ENCODE assay signal across 22 cellular contexts in genomic region chr3:31765856-31766255, GRCh38.
"Had no signal": no experiment of that assay in that cellular context is flagged by ENCODE, and none has a peak within 500 bp of the region (broad histone marks: within the 10 kb centered on the region; RNA-seq: fewer than 3 reads in every experiment).

No MANE protein-coding gene starts in this region.

- ATAC-seq: activated T-cell treated with anti-CD3 and anti-CD28 coated beads, Interleukin-2, amount 50 U/mL, for 72 hours; left lung; psoas muscle had no signal

- H3K27ac Mint-ChIP-seq: activated CD4-positive, alpha-beta T cell treated with anti-CD3 and anti-CD28 coated beads, Interleukin-2, amount 10 ng/mL, durations not matched to agents 7 days and 5 days; activated naive CD8-positive, alpha-beta T cell had no signal

- H3K4me3 Mint-ChIP-seq: activated CD4-positive, alpha-beta T cell treated with anti-CD3 and anti-CD28 coated beads, Interleukin-2, amount 10 ng/mL, durations not matched to agents 7 days and 5 days; activated naive CD8-positive, alpha-beta T cell; activated T-cell treated with anti-CD3 and anti-CD28 coated beads, Interleukin-2, amount 50 U/mL, for 72 hours; central memory CD8-positive, alpha-beta T cell; neural crest cell had no signal

- H3K27me3 Mint-ChIP-seq: activated CD4-positive, alpha-beta T cell treated with anti-CD3 and anti-CD28 coated beads, Interleukin-2, amount 10 ng/mL, durations not matched to agents 7 days and 5 days; activated naive CD8-positive, alpha-beta T cell had no signal

- H3K9me3 Mint-ChIP-seq: activated CD4-positive, alpha-beta T cell treated with anti-CD3 and anti-CD28 coated beads, Interleukin-2, amount 10 ng/mL, durations not matched to agents 7 days and 5 days; activated T-cell treated with anti-CD3 and anti-CD28 coated beads, Interleukin-2, amount 50 U/mL, for 72 hours; central memory CD8-positive, alpha-beta T cell; neural crest cell had no signal

- DNase-seq: activated CD4-positive, alpha-beta T cell treated with anti-CD3 and anti-CD28 coated beads, Interleukin-2, amount 10 ng/mL, durations not matched to agents 7 days and 5 days; activated CD4-positive, CD25-positive, alpha-beta regulatory T cell treated with anti-CD3 and anti-CD28 coated beads, Interleukin-2, amount 50 U/mL, for 72 hours; activated effector memory CD4-positive, alpha-beta T cell treated with Interleukin-2 at 50 U/mL for 16 hours; activated naive CD4-positive, alpha-beta T cell treated with Interleukin-2 at 50 U/mL for 16 hours; activated T-cell treated with anti-CD3 and anti-CD28 coated beads for 4 hours; activated T-cell treated with anti-CD3 and anti-CD28 coated beads, Interleukin-2, amount 50 U/mL, for 72 hours; anterior cingulate cortex; dermis blood vessel endothelial cell; effector CD4-positive, alpha-beta T cell; left lung; lower lobe of right lung; occipital lobe; psoas muscle; stimulated activated CD4-positive, alpha-beta T cell treated with anti-CD3 and anti-CD28 coated beads, Interleukin-1b, Interleukin-23, amount 100 ng/mL, for 48 hours; stimulated activated CD4-positive, alpha-beta T cell treated with anti-CD3 and anti-CD28 coated beads, Interleukin-4, amount 100 ng/mL, for 4 hours; stimulated activated CD8-positive, alpha-beta memory T cell treated with anti-CD3 and anti-CD28 coated beads, Interleukin-4, amount 100 ng/mL, for 48 hours; stimulated activated naive CD4-positive, alpha-beta T cell; testis; transverse colon had no signal

- H3K36me3 Mint-ChIP-seq: activated naive CD8-positive, alpha-beta T cell had no signal
